18 cellular contexts compared by ENCODE assay signal in genomic region chr20:51121901-51122412, GRCh38.
DNase-seq lines count a peak whose midpoint lies in the region; ATAC-seq, FAIRE-seq and TF ChIP-seq lines count a peak whose summit lies in the region.
"Had no signal": no experiment of that assay in that cellular context is flagged by ENCODE, and none has a peak within 500 bp of the region (broad histone marks: within the 10 kb centered on the region; RNA-seq: fewer than 3 reads in every experiment).

No MANE protein-coding gene starts in this region.

- POLR2A ChIA-PET in A549 (lab: Yijun Ruan, JAX) = no interaction called here
- POLR2A ChIA-PET in CD4-positive, alpha-beta memory T cell (lab: Charles Lee; ENCODE audit: partially characterized antibody) = no interaction called here

- H3K9ac ChIP-seq in mesenchymal stem cell (ENCODE audit: low read length) = no peak overlapping the region

- H3K4me2 ChIP-seq in A549 (peak overlapping the region; percentile 59), mesenchymal stem cell (ENCODE audit: low read length, poor library complexity, severe bottlenecking) (no peak overlapping the region)
- H3K4me2 ChIP-seq: smooth muscle cell had no signal

- peaks cover 6 to 21% of the 10 kb centered on the region in 2 experiments for H3K27me3 ChIP-seq in mesenchymal stem cell (ENCODE audit: control insufficient read depth in 1 of 2, insufficient read depth in 1 of 2, low read length in 2 of 2)
- H3K27me3 ChIP-seq in CD4-positive, alpha-beta memory T cell (ENCODE audit: insufficient read depth, low read length) = no peaks in the 10 kb centered on the region
- H3K27me3 ChIP-seq in esophagus muscularis mucosa = no peaks in the 10 kb centered on the region

- H2BK12ac ChIP-seq in mesenchymal stem cell (ENCODE audit: low read length in 2 of 2) = peak overlapping the region in 1 of 2 experiments; percentile 42

- H2AK5ac ChIP-seq in mesenchymal stem cell (ENCODE audit: low read length, severe bottlenecking) = no peak overlapping the region

- H3K36me3 ChIP-seq in mesenchymal stem cell (ENCODE audit: control insufficient read depth in 1 of 2, insufficient read depth in 2 of 2, low read depth in 1 of 2, low read length in 2 of 2) (no peaks in the 10 kb centered on the region), esophagus muscularis mucosa (no peaks in the 10 kb centered on the region)
- H3K36me3 ChIP-seq in CD4-positive, alpha-beta memory T cell (ENCODE audit: insufficient read depth, low read length) = no peaks in the 10 kb centered on the region

- no peak overlapping the region for H2BK15ac ChIP-seq in mesenchymal stem cell (ENCODE audit: low read depth, poor library complexity, severe bottlenecking)

- H3K4me3 Mint-ChIP-seq in HFFc6 (peak overlapping the region; percentile 26; the same call in 1 of the 2 replicates), brain (no peak overlapping the region)
- H3K4me3 Mint-ChIP-seq in CD4-positive, alpha-beta memory T cell = no peak overlapping the region
- H3K4me3 Mint-ChIP-seq: activated naive CD4-positive, alpha-beta T cell treated with anti-CD3 and anti-CD28 coated beads for 36 hours; nephron; T-helper 1 cell treated with Interleukin-12 subunit alpha and Interleukin-12 subunit beta and Interleukin-4 antibody, amounts not matched to agents 30 μg/mL and 1 μg/mL, for 36 hours had no signal

- TF ChIP-seq CTCF in A549 (IDR thresholded peaks at IDR 0.05) (no peak), HFFc6 (IDR thresholded peaks at IDR 0.05) (no peak), brain (conservative IDR thresholded peaks at IDR 0.05) (no peak), esophagus muscularis mucosa (IDR thresholded peaks at IDR 0.05) (no peak)

- H3K14ac ChIP-seq in mesenchymal stem cell (ENCODE audit: low read length in 2 of 2) = no peak overlapping the region

- H3K23ac ChIP-seq in mesenchymal stem cell (ENCODE audit: low read length in 2 of 2) = no peak overlapping the region

- H3K4me1 ChIP-seq in A549 (peaks cover 47% of the 10 kb centered on the region), mesenchymal stem cell (ENCODE audit: control insufficient read depth, insufficient read depth, low read depth, low read length) (peaks cover 6% of the 10 kb centered on the region), esophagus muscularis mucosa (peaks cover 0 to 51% (median 47%) of the 10 kb centered on the region in 4 donors)
- no peaks in the 10 kb centered on the region for H3K4me1 ChIP-seq in CD4-positive, alpha-beta memory T cell (ENCODE audit: insufficient read depth, low read length)

- H3K9me3 Mint-ChIP-seq in HFFc6 = no peaks in the 10 kb centered on the region
- peaks cover 0 to 6% (median 0%) of the 10 kb centered on the region in 5 experiments for H3K9me3 Mint-ChIP-seq in brain
- no peaks in the 10 kb centered on the region for H3K9me3 Mint-ChIP-seq in CD4-positive, alpha-beta memory T cell
- H3K9me3 Mint-ChIP-seq: activated naive CD4-positive, alpha-beta T cell treated with anti-CD3 and anti-CD28 coated beads for 36 hours; nephron; T-helper 1 cell treated with Interleukin-12 subunit alpha and Interleukin-12 subunit beta and Interleukin-4 antibody, amounts not matched to agents 30 μg/mL and 1 μg/mL, for 36 hours had no signal

- WGBS in A549 (ENCODE audit: missing lambda C conversion rate) = 20% methylated on average over 3 of the region's 3 CpGs
- 44% methylated on average over 3 of the region's 3 CpGs for WGBS in mesenchymal stem cell
- WGBS in esophagus muscularis mucosa = 59% methylated on average over 3 of the region's 3 CpGs

- peaks cover 54% of the 10 kb centered on the region for H3K4me1 Mint-ChIP-seq in HFFc6 (ENCODE audit: low read depth)
- peaks cover 60% of the 10 kb centered on the region for H3K4me1 Mint-ChIP-seq in brain
- peaks cover 0 to 7% (median 3%) of the 10 kb centered on the region in 4 donors for H3K4me1 Mint-ChIP-seq in CD4-positive, alpha-beta memory T cell

- TF ChIP-seq RAD21 in A549 (conservative IDR thresholded peaks at IDR 0.05 in 1 of 2, IDR thresholded peaks at IDR 0.05 in 1 of 2) = no peak

- H4K8ac ChIP-seq in mesenchymal stem cell (ENCODE audit: low read length) = peak overlapping the region; percentile 32

- peak; percentile 39 for FAIRE-seq in A549 (lab: Jason Lieb, UNC)
- FAIRE-seq: G401.6, K562 had no signal

- TF ChIP-seq POLR2A in A549 (IDR thresholded peaks at IDR 0.05; ENCODE audit: low read length) (no peak), esophagus muscularis mucosa (IDR thresholded peaks at IDR 0.05; ENCODE audit: low read depth) (no peak)

- H2AFZ ChIP-seq in mesenchymal stem cell (ENCODE audit: low read depth, low read length) = no peak overlapping the region

- H2BK5ac ChIP-seq in mesenchymal stem cell (ENCODE audit: low read depth, low read length, poor library complexity, severe bottlenecking) = no peak overlapping the region

- H3K4ac ChIP-seq in mesenchymal stem cell (ENCODE audit: low read depth in 1 of 2, low read length in 2 of 2) = no peak overlapping the region

- H4K91ac ChIP-seq in mesenchymal stem cell (ENCODE audit: low read length) = peak overlapping the region; percentile 35

- CTCF ChIA-PET in A549 (lab: Yijun Ruan, JAX) = interaction anchor here (0.9 kb wide), 1 partner anchor 186 kb away, joined by 3 read pairs; no protein-coding TSS in a partner anchor
- CTCF ChIA-PET in CD4-positive, alpha-beta memory T cell (lab: Charles Lee; ENCODE audit: partially characterized antibody) = no interaction called here

- peak overlapping the region in 1 of 2 experiments; percentile 13 for H3K18ac ChIP-seq in mesenchymal stem cell (ENCODE audit: low read depth in 1 of 2, low read length in 2 of 2)

- H3K36me3 Mint-ChIP-seq in HFFc6 (ENCODE audit: low read depth) (no peaks in the 10 kb centered on the region), brain (no peaks in the 10 kb centered on the region)
- no peaks in the 10 kb centered on the region for H3K36me3 Mint-ChIP-seq in CD4-positive, alpha-beta memory T cell

- peak overlapping the region; percentile 63 for H3K27ac Mint-ChIP-seq in HFFc6
- H3K27ac Mint-ChIP-seq in brain = peak overlapping the region in 4 of 5 experiments; percentile 29 to 67 (median 48)
- no peak overlapping the region for H3K27ac Mint-ChIP-seq in CD4-positive, alpha-beta memory T cell
- H3K27ac Mint-ChIP-seq: activated naive CD4-positive, alpha-beta T cell treated with anti-CD3 and anti-CD28 coated beads for 36 hours; nephron; T-helper 1 cell treated with Interleukin-12 subunit alpha and Interleukin-12 subunit beta and Interleukin-4 antibody, amounts not matched to agents 30 μg/mL and 1 μg/mL, for 36 hours had no signal

- H2BK120ac ChIP-seq in mesenchymal stem cell (ENCODE audit: low read depth, low read length) = no peak overlapping the region

- H3K9me3 ChIP-seq in A549 (no peaks in the 10 kb centered on the region), mesenchymal stem cell (ENCODE audit: control insufficient read depth, low read length) (no peaks in the 10 kb centered on the region), esophagus muscularis mucosa (no peaks in the 10 kb centered on the region)
- no peaks in the 10 kb centered on the region for H3K9me3 ChIP-seq in CD4-positive, alpha-beta memory T cell (ENCODE audit: control insufficient read depth in 1 of 2, low read length in 2 of 2)

- no peaks in the 10 kb centered on the region for H3K79me1 ChIP-seq in mesenchymal stem cell (replicated peaks; ENCODE audit: low read length, poor library complexity, severe bottlenecking)

- H3K27ac ChIP-seq in A549 = peak overlapping the region; percentile 73 to 78
- H3K27ac ChIP-seq in mesenchymal stem cell (ENCODE audit: low read length, poor library complexity, severe bottlenecking) = no peak overlapping the region
- no peak overlapping the region for H3K27ac ChIP-seq in CD4-positive, alpha-beta memory T cell (ENCODE audit: low read depth, low read length)
- H3K27ac ChIP-seq in esophagus muscularis mucosa (replicated peaks in 1 of 4) = peak overlapping the region in 2 of 4 donors; percentile 40 to 55
- H3K27ac ChIP-seq: coronary artery had no signal

- H3K27me3 Mint-ChIP-seq in HFFc6 (ENCODE audit: insufficient read depth) (peaks cover 8% of the 10 kb centered on the region), brain (peaks cover 14% of the 10 kb centered on the region)
- H3K27me3 Mint-ChIP-seq in CD4-positive, alpha-beta memory T cell = peaks cover 19 to 36% of the 10 kb centered on the region in 2 donors

- intact Hi-C loops in CD4-positive, alpha-beta memory T cell (cut with micrococcal nuclease) = no loop called here
- intact Hi-C loops in esophagus muscularis mucosa (cut with DNase I) = no loop called here

- H3K4me3 ChIP-seq in A549 (no peak overlapping the region), mesenchymal stem cell (ENCODE audit: insufficient read depth in 1 of 2, low read depth in 1 of 2, low read length in 2 of 2) (no peak overlapping the region), esophagus muscularis mucosa (no peak overlapping the region)
- H3K4me3 ChIP-seq in CD4-positive, alpha-beta memory T cell (ENCODE audit: low read length in 2 of 2) = no peak overlapping the region
- H3K4me3 ChIP-seq: coronary artery, K562, smooth muscle cell had no signal

- DNase-seq in A549 (ENCODE audit: low read depth in 1 of 2, low spot score in 1 of 2) (peak; percentile 43 to 49), HFFc6 (peak; percentile 17), mesenchymal stem cell (peak; percentile 36), KG1 (lab: John Stamatoyannopoulos, UW) (no peak), esophagus muscularis mucosa (ENCODE audit: extremely low spot score) (no peak)
- no peak for DNase-seq in CD4-positive, alpha-beta memory T cell
- DNase-seq in stimulated activated CD4-positive, alpha-beta T cell treated with anti-CD3 and anti-CD28 coated beads, Interleukin-1b, Interleukin-23, amount 100 ng/mL, for 48 hours = no peak
- DNase-seq: activated CD4-positive, alpha-beta T cell treated with anti-CD3 and anti-CD28 coated beads, Interleukin-2, amount 50 U/mL, for 48 hours; activated naive CD4-positive, alpha-beta T cell treated with anti-CD3 and anti-CD28 coated beads for 36 hours; foreskin melanocyte; NCI-H2029 had no signal

- TF ChIP-seq EP300 in A549 (IDR thresholded peaks at IDR 0.05) (0 out of 5 replicates have a peak, but pooled peaks of 1 of the 2 experiments have one; percentile 15), esophagus muscularis mucosa (IDR thresholded peaks at IDR 0.05) (no peak)

- ATAC-seq in A549 = peak; percentile 57 to 81
- ATAC-seq: K562 had no signal

TF ChIP-seq in A549, 52 proteins besides CTCF, POLR2A, EP300 and RAD21 (continues in another document):
- TF ChIP-seq FOSL2 (IDR thresholded peaks at IDR 0.05) (no peak), FOSL2 (CRISPR knock-in tag; IDR thresholded peaks at IDR 0.05) (peak; percentile 54), GATA3 (IDR thresholded peaks at IDR 0.05; ENCODE audit: borderline replicate concordance) (peak; percentile 51; the same call in 1 of the 2 replicates), MAX (IDR thresholded peaks at IDR 0.05) (peak; percentile 29; the same call in 1 of the 2 replicates), CEBPB (IDR thresholded peaks at IDR 0.05) (0 out of 4 replicates have a peak, but pooled peaks of 1 of the 2 experiments have one; percentile 25)

Comparison
In these comparisons a context has a peak if more than half of its experiments do, and no peak if none do; other contexts are left out.
1. DNase-seq: peak in A549 (2 of 2), HFFc6 (single experiment) and mesenchymal stem cell (single experiment); none in CD4-positive, alpha-beta memory T cell (0 of 5), stimulated activated CD4-positive, alpha-beta T cell treated with anti-CD3 and anti-CD28 coated beads, Interleukin-1b, Interleukin-23, amount 100 ng/mL, for 48 hours (single experiment), KG1 (single experiment) and esophagus muscularis mucosa (single experiment).
2. H3K27ac ChIP-seq: peak in A549 (2 of 2); none in mesenchymal stem cell (single experiment) and CD4-positive, alpha-beta memory T cell (single experiment).
3. H3K27ac Mint-ChIP-seq: peak in HFFc6 (single experiment) and brain (4 of 5); none in CD4-positive, alpha-beta memory T cell (0 of 7).